13 cellular contexts compared by ENCODE assay signal in the genomic region with DNA sequence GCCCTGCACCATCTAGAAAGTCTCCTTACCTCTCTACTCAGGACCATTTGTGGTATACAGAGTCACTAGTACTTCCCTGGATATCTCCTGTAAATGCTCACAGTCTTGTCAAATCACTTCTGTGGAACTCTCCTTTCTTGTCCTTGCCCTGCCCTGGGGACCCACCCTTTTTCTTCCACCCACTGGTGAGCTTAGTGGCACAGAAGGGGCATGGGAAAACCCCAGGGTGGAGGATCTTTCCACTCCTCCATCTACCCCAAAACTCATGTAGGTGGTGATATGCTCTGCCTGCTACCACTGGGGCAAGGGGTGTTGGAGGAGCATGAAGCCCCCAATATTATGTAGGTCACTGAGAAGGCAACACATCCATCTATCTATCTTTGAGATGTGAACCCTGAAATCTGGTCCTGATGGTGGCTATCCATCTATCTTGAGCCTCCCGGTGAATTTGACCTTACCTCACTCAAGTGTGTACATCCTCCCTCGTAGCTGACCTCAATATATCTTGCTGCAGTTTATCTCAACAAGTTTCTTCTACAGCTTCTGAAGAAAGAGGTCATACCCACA. TPM values are rescaled to one million over a fixed set of nuclear protein-coding genes. Genes with fewer than 3 reads are reported as not detected.
DNase-seq lines count a peak whose midpoint lies in the region; ATAC-seq lines count a peak whose summit lies in the region.
"Had no signal": no experiment of that assay in that cellular context is flagged by ENCODE, and none has a peak within 500 bp of the region (broad histone marks: within the 10 kb centered on the region; RNA-seq: fewer than 3 reads in every experiment).

No MANE protein-coding gene starts in this region.

- no peaks in the 10 kb centered on the region for H3K36me3 ChIP-seq in CD8-positive, alpha-beta memory T cell (ENCODE audit: insufficient read depth, low read length)
- H3K36me3 ChIP-seq: heart left ventricle had no signal

- no peaks in the 10 kb centered on the region for H3K9me3 Mint-ChIP-seq in CD8-positive, alpha-beta memory T cell
- no peaks in the 10 kb centered on the region for H3K9me3 Mint-ChIP-seq in T-helper 1 cell treated with Interleukin-12 subunit alpha and Interleukin-12 subunit beta and Interleukin-4 antibody, amounts not matched to agents 30 μg/mL and 1 μg/mL, for 36 hours
- peaks cover 2% of the 10 kb centered on the region for H3K9me3 Mint-ChIP-seq in activated naive CD4-positive, alpha-beta T cell treated with anti-CD3 and anti-CD28 coated beads, Interleukin-2, amount 10 ng/mL, durations not matched to agents 7 days and 5 days
- H3K9me3 Mint-ChIP-seq: HFFc6 had no signal

- POLR2A ChIA-PET in CD8-positive, alpha-beta memory T cell (lab: Charles Lee) = no interaction called here

- peak overlapping the region; percentile 80 for H3K4me3 ChIP-seq in CD8-positive, alpha-beta memory T cell (ENCODE audit: low read length)

- CTCF ChIA-PET in CD8-positive, alpha-beta memory T cell (lab: Charles Lee) = interaction anchor here (1.9 to 4.0 kb wide), 6 partner anchors 9 to 88 kb away, joined by 7 to 32 read pairs (median 13); no protein-coding TSS in a partner anchor
- CTCF ChIA-PET in activated naive CD4-positive, alpha-beta T cell treated with anti-CD3 and anti-CD28 coated beads, Interleukin-2, amount 10 ng/mL, durations not matched to agents 7 days and 5 days (lab: Charles Lee) = interaction anchor here (0.9 to 2.8 kb wide), 4 partner anchors 9 to 234 kb away, joined by 3 to 17 read pairs (median 8); no protein-coding TSS in a partner anchor

- H3K27ac Mint-ChIP-seq in CD8-positive, alpha-beta memory T cell = peak overlapping the region; percentile 97 to 99 (median 97)
- H3K27ac Mint-ChIP-seq in T-helper 1 cell treated with Interleukin-12 subunit alpha and Interleukin-12 subunit beta and Interleukin-4 antibody, amounts not matched to agents 30 μg/mL and 1 μg/mL, for 36 hours = peak overlapping the region; percentile 90
- H3K27ac Mint-ChIP-seq in activated naive CD4-positive, alpha-beta T cell treated with anti-CD3 and anti-CD28 coated beads, Interleukin-2, amount 10 ng/mL, durations not matched to agents 7 days and 5 days = peak overlapping the region; percentile 93
- H3K27ac Mint-ChIP-seq: HFFc6 had no signal

- no peaks in the 10 kb centered on the region for H3K9me3 ChIP-seq in CD8-positive, alpha-beta memory T cell (ENCODE audit: low read length)

- no peak for ATAC-seq in HG02610 (IDR thresholded peaks at IDR 0.05; ENCODE audit: unreplicated experiment)
- ATAC-seq: heart left ventricle had no signal

- DNase-seq in CD8-positive, alpha-beta memory T cell = no peak
- DNase-seq in activated naive CD4-positive, alpha-beta T cell treated with anti-CD3 and anti-CD28 coated beads, Interleukin-2, amount 10 ng/mL, durations not matched to agents 7 days and 5 days = no peak
- peak; percentile 69 for DNase-seq in stimulated activated CD4-positive, alpha-beta T cell treated with anti-CD3 and anti-CD28 coated beads, Interleukin-15, amount 100 ng/mL, for 24 hours
- no peak for DNase-seq in NCI-H2171 (lab: John Stamatoyannopoulos, UW)
- DNase-seq in foreskin melanocyte = no peak
- no peak for DNase-seq in NCI-H128 (lab: John Stamatoyannopoulos, UW; ENCODE audit: unreplicated experiment)
- DNase-seq: AML-193, heart left ventricle, HFFc6, NCI-H526 treated with DMSO at 0.1 percent for 48 hours had no signal

- H3K4me3 Mint-ChIP-seq in CD8-positive, alpha-beta memory T cell = peak overlapping the region; percentile 90 to 94 (median 91)
- H3K4me3 Mint-ChIP-seq in T-helper 1 cell treated with Interleukin-12 subunit alpha and Interleukin-12 subunit beta and Interleukin-4 antibody, amounts not matched to agents 30 μg/mL and 1 μg/mL, for 36 hours = peak overlapping the region; percentile 92
- peak overlapping the region; percentile 82 for H3K4me3 Mint-ChIP-seq in activated naive CD4-positive, alpha-beta T cell treated with anti-CD3 and anti-CD28 coated beads, Interleukin-2, amount 10 ng/mL, durations not matched to agents 7 days and 5 days
- H3K4me3 Mint-ChIP-seq: HFFc6 had no signal

- H3K4me1 ChIP-seq in CD8-positive, alpha-beta memory T cell (ENCODE audit: insufficient read depth, low read length) = peaks cover 82% of the 10 kb centered on the region

- peak overlapping the region; percentile 79 for H3K27ac ChIP-seq in CD8-positive, alpha-beta memory T cell (ENCODE audit: low read depth, low read length)

- peaks cover 15 to 58% (median 22%) of the 10 kb centered on the region in 3 donors for H3K36me3 Mint-ChIP-seq in CD8-positive, alpha-beta memory T cell
- H3K36me3 Mint-ChIP-seq in T-helper 1 cell treated with Interleukin-12 subunit alpha and Interleukin-12 subunit beta and Interleukin-4 antibody, amounts not matched to agents 30 μg/mL and 1 μg/mL, for 36 hours (ENCODE audit: low read depth) = peaks cover 49% of the 10 kb centered on the region
- H3K36me3 Mint-ChIP-seq in activated naive CD4-positive, alpha-beta T cell treated with anti-CD3 and anti-CD28 coated beads, Interleukin-2, amount 10 ng/mL, durations not matched to agents 7 days and 5 days = peaks cover 59% of the 10 kb centered on the region

- H3K27me3 Mint-ChIP-seq in CD8-positive, alpha-beta memory T cell = no peaks in the 10 kb centered on the region
- H3K27me3 Mint-ChIP-seq in T-helper 1 cell treated with Interleukin-12 subunit alpha and Interleukin-12 subunit beta and Interleukin-4 antibody, amounts not matched to agents 30 μg/mL and 1 μg/mL, for 36 hours (ENCODE audit: low read depth) = no peaks in the 10 kb centered on the region
- no peaks in the 10 kb centered on the region for H3K27me3 Mint-ChIP-seq in activated naive CD4-positive, alpha-beta T cell treated with anti-CD3 and anti-CD28 coated beads, Interleukin-2, amount 10 ng/mL, durations not matched to agents 7 days and 5 days

- H3K27me3 ChIP-seq in CD8-positive, alpha-beta memory T cell (ENCODE audit: insufficient read depth, low read length, poor library complexity, severe bottlenecking) = no peaks in the 10 kb centered on the region

- peaks cover 85 to 96% (median 96%) of the 10 kb centered on the region in 3 donors for H3K4me1 Mint-ChIP-seq in CD8-positive, alpha-beta memory T cell
- H3K4me1 Mint-ChIP-seq in T-helper 1 cell treated with Interleukin-12 subunit alpha and Interleukin-12 subunit beta and Interleukin-4 antibody, amounts not matched to agents 30 μg/mL and 1 μg/mL, for 36 hours (ENCODE audit: low read depth) = peaks cover 59% of the 10 kb centered on the region
- H3K4me1 Mint-ChIP-seq in activated naive CD4-positive, alpha-beta T cell treated with anti-CD3 and anti-CD28 coated beads, Interleukin-2, amount 10 ng/mL, durations not matched to agents 7 days and 5 days = peaks cover 80% of the 10 kb centered on the region

RNA-seq across cellular contexts. Expression of a gene that starts 0.9 kb away (rescaled TPM):
- total RNA-seq in CD8-positive, alpha-beta memory T cell = 10 to 100 TPM; 77.3 to 80.6 TPM
- 104 TPM for polyA plus RNA-seq in CD8-positive, alpha-beta memory T cell
- total RNA-seq: HFFc6 had no signal

RNA-seq across cellular contexts. Expression of a gene that starts 36.2 kb away (rescaled TPM):
- not detected for total RNA-seq in CD8-positive, alpha-beta memory T cell
- polyA plus RNA-seq in CD8-positive, alpha-beta memory T cell = not detected
- total RNA-seq: heart left ventricle, HFFc6, liver had no signal
- polyA plus RNA-seq: heart left ventricle, liver had no signal
